Comparison of ENCODE assay signal across 23 cellular contexts in genomic region chr2:149686677-149687427, GRCh38.
DNase-seq lines count a peak whose midpoint lies in the region; ATAC-seq lines count a peak whose summit lies in the region.
"Had no signal": no experiment of that assay in that cellular context is flagged by ENCODE, and none has a peak within 500 bp of the region (broad histone marks: within the 10 kb centered on the region; RNA-seq: fewer than 3 reads in every experiment).

No MANE protein-coding gene starts in this region.

- ATAC-seq in GM21576 (IDR thresholded peaks at IDR 0.05; ENCODE audit: unreplicated experiment) = no peak
- ATAC-seq: gastroesophageal sphincter; naive thymus-derived CD4-positive, alpha-beta T cell; stimulated activated naive B cell treated with anti-CD40 and anti-IgM and Interleukin-4, amounts not matched to agents 10 μg/mL and 1 μg/mL and 100 μg/mL, for 72 hours had no signal

- no peak overlapping the region for H2BK120ac ChIP-seq in mesenchymal stem cell (ENCODE audit: low read depth, low read length)

- H3K9me3 Mint-ChIP-seq in activated T-helper 1 cell treated with anti-CD3 and anti-CD28 coated beads, Interleukin-12 subunit alpha, Interleukin-12 subunit beta, Interleukin-2, Interleukin-4 antibody, amounts not matched to agents 30 ng/mL and 10 ng/mL and 1 ng/mL, durations not matched to agents 14 hours and 24 hours and 36 hours = peaks cover 9% of the 10 kb centered on the region
- H3K9me3 Mint-ChIP-seq: HFFc6 had no signal

- H3K36me3 Mint-ChIP-seq in activated T-helper 1 cell treated with anti-CD3 and anti-CD28 coated beads, Interleukin-12 subunit alpha, Interleukin-12 subunit beta, Interleukin-2, Interleukin-4 antibody, amounts not matched to agents 30 ng/mL and 10 ng/mL and 1 ng/mL, durations not matched to agents 14 hours and 24 hours and 36 hours (ENCODE audit: low read depth) = no peaks in the 10 kb centered on the region
- H3K36me3 Mint-ChIP-seq: activated naive CD8-positive, alpha-beta T cell treated with anti-CD3 and anti-CD28 coated beads, Interleukin-2, amount 10 ng/mL, durations not matched to agents 7 days and 5 days; naive thymus-derived CD4-positive, alpha-beta T cell had no signal

- intact Hi-C loops in activated T-helper 1 cell treated with anti-CD3 and anti-CD28 coated beads, Interleukin-12 subunit alpha, Interleukin-12 subunit beta, Interleukin-2, Interleukin-4 antibody, amounts not matched to agents 30 ng/mL and 10 ng/mL and 1 ng/mL, durations not matched to agents 14 hours and 24 hours and 36 hours (cut with micrococcal nuclease) = no loop called here

- H3K4me3 Mint-ChIP-seq in activated T-helper 1 cell treated with anti-CD3 and anti-CD28 coated beads, Interleukin-12 subunit alpha, Interleukin-12 subunit beta, Interleukin-2, Interleukin-4 antibody, amounts not matched to agents 30 ng/mL and 10 ng/mL and 1 ng/mL, durations not matched to agents 14 hours and 24 hours and 36 hours = no peak overlapping the region
- H3K4me3 Mint-ChIP-seq: activated naive CD8-positive, alpha-beta T cell treated with anti-CD3 and anti-CD28 coated beads, Interleukin-2, amount 10 ng/mL, durations not matched to agents 7 days and 5 days; CD4-positive, alpha-beta T cell; HFFc6; naive thymus-derived CD4-positive, alpha-beta T cell; stimulated activated naive B cell treated with anti-CD40 and anti-IgM and Interleukin-4, amounts not matched to agents 10 μg/mL and 1 μg/mL and 100 μg/mL, for 72 hours had no signal

- H3K4me3 ChIP-seq in GM23248 = no peak overlapping the region
- H3K4me3 ChIP-seq in mesenchymal stem cell (ENCODE audit: insufficient read depth in 1 of 2, low read depth in 1 of 2, low read length in 2 of 2) = no peak overlapping the region
- H3K4me3 ChIP-seq: gastroesophageal sphincter had no signal

- DNase-seq in GM23248 (no peak), NCI-H69 (lab: John Stamatoyannopoulos, UW) (peak; percentile 4), mesenchymal stem cell (no peak), retina (peak; percentile 84), NCI-H82 treated with DMSO at 0.1 percent for 48 hours (lab: John Stamatoyannopoulos, UW; ENCODE audit: unreplicated experiment) (no peak), NCI-H526 (lab: John Stamatoyannopoulos, UW) (no peak)
- DNase-seq in activated T-helper 1 cell treated with anti-CD3 and anti-CD28 coated beads, Interleukin-12 subunit alpha, Interleukin-12 subunit beta, Interleukin-2, Interleukin-4 antibody, amounts not matched to agents 30 ng/mL and 10 ng/mL and 1 ng/mL, durations not matched to agents 14 hours and 24 hours and 36 hours (ENCODE audit: low spot score) = no peak
- DNase-seq: activated CD4-positive, alpha-beta T cell treated with anti-CD3 and anti-CD28 coated beads, Interleukin-2, amount 50 U/mL, for 4 hours; activated CD8-positive, alpha-beta memory T cell treated with anti-CD3 and anti-CD28 coated beads, Interleukin-2, amount 50 U/mL, for 48 hours; activated naive CD8-positive, alpha-beta T cell treated with anti-CD3 and anti-CD28 coated beads, Interleukin-2, amount 10 ng/mL, durations not matched to agents 7 days and 5 days; CD4-positive, alpha-beta T cell; effector CD4-positive, alpha-beta T cell; erythroblast; HFFc6; Karpas-422; naive thymus-derived CD4-positive, alpha-beta T cell; NCI-H2029 treated with DMSO at 0.1 percent for 48 hours; small intestine; stimulated activated CD4-positive, alpha-beta T cell treated with anti-CD3 and anti-CD28 coated beads, Interleukin-2, amount 100 ng/mL, for 48 hours; stimulated activated naive B cell treated with anti-CD40 and anti-IgM and Interleukin-4, amounts not matched to agents 10 μg/mL and 1 μg/mL and 100 μg/mL, for 72 hours had no signal

- H2BK15ac ChIP-seq in mesenchymal stem cell (ENCODE audit: low read depth, poor library complexity, severe bottlenecking) = no peak overlapping the region

- 24 to 26% methylated on average over 6 of the region's 6 CpGs for WGBS in GM23248 (ENCODE audit: low coverage in 1 of 2, low lambda C conversion rate in 2 of 2, missing lambda C conversion rate in 2 of 2), 2 experiments
- WGBS in mesenchymal stem cell = 64% methylated on average over 5 of the region's 6 CpGs

- H3K4me2 ChIP-seq in GM23248 (ENCODE audit: unreplicated experiment) (no peak overlapping the region), mesenchymal stem cell (ENCODE audit: low read length, poor library complexity, severe bottlenecking) (no peak overlapping the region)

- no peaks in the 10 kb centered on the region for H3K4me1 ChIP-seq in GM23248 (ENCODE audit: insufficient read depth)
- no peaks in the 10 kb centered on the region for H3K4me1 ChIP-seq in mesenchymal stem cell (ENCODE audit: control insufficient read depth, insufficient read depth, low read depth, low read length)
- H3K4me1 ChIP-seq: parathyroid adenoma had no signal

- in situ Hi-C loops in GM23248 (cut with MboI) = no loop called here

- no peaks in the 10 kb centered on the region for H3K27me3 Mint-ChIP-seq in activated T-helper 1 cell treated with anti-CD3 and anti-CD28 coated beads, Interleukin-12 subunit alpha, Interleukin-12 subunit beta, Interleukin-2, Interleukin-4 antibody, amounts not matched to agents 30 ng/mL and 10 ng/mL and 1 ng/mL, durations not matched to agents 14 hours and 24 hours and 36 hours (ENCODE audit: insufficient read depth)
- H3K27me3 Mint-ChIP-seq: activated naive CD8-positive, alpha-beta T cell treated with anti-CD3 and anti-CD28 coated beads, Interleukin-2, amount 10 ng/mL, durations not matched to agents 7 days and 5 days; CD4-positive, alpha-beta T cell; naive thymus-derived CD4-positive, alpha-beta T cell; stimulated activated naive B cell treated with anti-CD40 and anti-IgM and Interleukin-4, amounts not matched to agents 10 μg/mL and 1 μg/mL and 100 μg/mL, for 72 hours had no signal

- peak overlapping the region; percentile 66 to 71 for H3K18ac ChIP-seq in mesenchymal stem cell (ENCODE audit: low read depth in 1 of 2, low read length in 2 of 2)

- no peak overlapping the region for H2BK12ac ChIP-seq in mesenchymal stem cell (ENCODE audit: low read length in 2 of 2)

- no peak overlapping the region for H3K14ac ChIP-seq in mesenchymal stem cell (ENCODE audit: low read length in 2 of 2)

- H2BK5ac ChIP-seq in mesenchymal stem cell (ENCODE audit: low read depth, low read length, poor library complexity, severe bottlenecking) = no peak overlapping the region

- peak overlapping the region; percentile 37 for H4K8ac ChIP-seq in mesenchymal stem cell (ENCODE audit: low read length)

- H4K20me1 ChIP-seq in GM23248 (ENCODE audit: insufficient read depth) = no peaks in the 10 kb centered on the region

- no peaks in the 10 kb centered on the region for H3F3A ChIP-seq in GM23248 (ENCODE audit: insufficient read depth)

- H4K91ac ChIP-seq in mesenchymal stem cell (ENCODE audit: low read length) = no peak overlapping the region

- H3K27ac ChIP-seq in GM23248 = no peak overlapping the region
- no peak overlapping the region for H3K27ac ChIP-seq in mesenchymal stem cell (ENCODE audit: low read length, poor library complexity, severe bottlenecking)
- H3K27ac ChIP-seq: gastroesophageal sphincter, parathyroid adenoma had no signal

- H3K27me3 ChIP-seq in GM23248 (replicated peaks; ENCODE audit: insufficient read depth) (no peaks in the 10 kb centered on the region), mesenchymal stem cell (ENCODE audit: control insufficient read depth in 1 of 2, insufficient read depth in 1 of 2, low read length in 2 of 2) (no peaks in the 10 kb centered on the region)
- H3K27me3 ChIP-seq: gastroesophageal sphincter had no signal

- H3K4ac ChIP-seq in mesenchymal stem cell (ENCODE audit: low read depth in 1 of 2, low read length in 2 of 2) = no peak overlapping the region

- no peaks in the 10 kb centered on the region for H3K36me3 ChIP-seq in GM23248 (ENCODE audit: low read depth)
- no peaks in the 10 kb centered on the region for H3K36me3 ChIP-seq in mesenchymal stem cell (ENCODE audit: control insufficient read depth in 1 of 2, insufficient read depth in 2 of 2, low read depth in 1 of 2, low read length in 2 of 2)
- H3K36me3 ChIP-seq: gastroesophageal sphincter had no signal

- no peaks in the 10 kb centered on the region for H3K79me2 ChIP-seq in GM23248 (ENCODE audit: insufficient read depth)
- H3K79me2 ChIP-seq: parathyroid adenoma had no signal

- H3K23ac ChIP-seq in mesenchymal stem cell (ENCODE audit: low read length in 2 of 2) = no peak overlapping the region

- no peaks in the 10 kb centered on the region for H3K9me3 ChIP-seq in GM23248 (ENCODE audit: low read depth)
- H3K9me3 ChIP-seq in mesenchymal stem cell (ENCODE audit: control insufficient read depth, low read length) = no peaks in the 10 kb centered on the region
- H3K9me3 ChIP-seq: gastroesophageal sphincter had no signal

- no peak overlapping the region for H3K9ac ChIP-seq in GM23248
- H3K9ac ChIP-seq in mesenchymal stem cell (ENCODE audit: low read length) = no peak overlapping the region
- H3K9ac ChIP-seq: parathyroid adenoma had no signal

- H3K9me2 ChIP-seq in GM23248 (ENCODE audit: insufficient read depth) = no peaks in the 10 kb centered on the region

- peak overlapping the region; percentile 29; the same call in 1 of the 2 replicates for H2AFZ ChIP-seq in GM23248
- no peak overlapping the region for H2AFZ ChIP-seq in mesenchymal stem cell (ENCODE audit: low read depth, low read length)
- H2AFZ ChIP-seq: parathyroid adenoma had no signal

- H2AK5ac ChIP-seq in mesenchymal stem cell (ENCODE audit: low read length, severe bottlenecking) = no peak overlapping the region

- H3K27ac Mint-ChIP-seq in activated T-helper 1 cell treated with anti-CD3 and anti-CD28 coated beads, Interleukin-12 subunit alpha, Interleukin-12 subunit beta, Interleukin-2, Interleukin-4 antibody, amounts not matched to agents 30 ng/mL and 10 ng/mL and 1 ng/mL, durations not matched to agents 14 hours and 24 hours and 36 hours = no peak overlapping the region
- H3K27ac Mint-ChIP-seq: activated naive CD8-positive, alpha-beta T cell treated with anti-CD3 and anti-CD28 coated beads, Interleukin-2, amount 10 ng/mL, durations not matched to agents 7 days and 5 days; CD4-positive, alpha-beta T cell; HFFc6; naive thymus-derived CD4-positive, alpha-beta T cell; stimulated activated naive B cell treated with anti-CD40 and anti-IgM and Interleukin-4, amounts not matched to agents 10 μg/mL and 1 μg/mL and 100 μg/mL, for 72 hours had no signal

- H3K79me1 ChIP-seq in mesenchymal stem cell (replicated peaks; ENCODE audit: low read length, poor library complexity, severe bottlenecking) = no peaks in the 10 kb centered on the region

- H3K4me1 Mint-ChIP-seq in activated T-helper 1 cell treated with anti-CD3 and anti-CD28 coated beads, Interleukin-12 subunit alpha, Interleukin-12 subunit beta, Interleukin-2, Interleukin-4 antibody, amounts not matched to agents 30 ng/mL and 10 ng/mL and 1 ng/mL, durations not matched to agents 14 hours and 24 hours and 36 hours (ENCODE audit: low read depth) = no peaks in the 10 kb centered on the region
- H3K4me1 Mint-ChIP-seq: activated naive CD8-positive, alpha-beta T cell treated with anti-CD3 and anti-CD28 coated beads, Interleukin-2, amount 10 ng/mL, durations not matched to agents 7 days and 5 days; naive thymus-derived CD4-positive, alpha-beta T cell; stimulated activated naive B cell treated with anti-CD40 and anti-IgM and Interleukin-4, amounts not matched to agents 10 μg/mL and 1 μg/mL and 100 μg/mL, for 72 hours had no signal

Comparison
In these comparisons a context has a peak if more than half of its experiments do, and no peak if none do; other contexts are left out.
1. DNase-seq: peak in NCI-H69 (single experiment) and retina (single experiment); none in GM23248 (single experiment), mesenchymal stem cell (single experiment), activated T-helper 1 cell treated with anti-CD3 and anti-CD28 coated beads, Interleukin-12 subunit alpha, Interleukin-12 subunit beta, Interleukin-2, Interleukin-4 antibody, amounts not matched to agents 30 ng/mL and 10 ng/mL and 1 ng/mL, durations not matched to agents 14 hours and 24 hours and 36 hours (single experiment), NCI-H82 treated with DMSO at 0.1 percent for 48 hours (single experiment) and NCI-H526 (0 of 2).